Comparison of ENCODE assay signal across 8 cellular contexts in the genomic region with DNA sequence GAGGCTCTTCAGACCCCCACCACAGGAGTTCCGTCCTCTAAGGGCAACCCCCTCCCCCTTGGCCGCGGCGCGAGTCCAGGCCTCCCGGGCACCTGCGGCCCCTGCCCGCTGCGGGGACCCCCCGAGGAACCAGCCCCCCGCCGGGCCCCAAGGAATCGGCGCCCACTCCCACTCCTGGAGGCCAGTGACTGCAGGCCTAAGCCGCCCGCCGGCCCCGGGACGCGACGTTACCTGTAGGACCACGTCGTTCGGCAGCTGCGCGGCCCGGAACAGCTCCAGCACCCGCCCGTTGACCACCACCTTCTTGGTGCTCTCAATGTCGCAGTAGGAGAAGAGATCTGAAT. TPM values are rescaled to one million over a fixed set of nuclear protein-coding genes. Genes with fewer than 3 reads are reported as not detected.
DNase-seq lines count a peak whose midpoint lies in the region; ATAC-seq, FAIRE-seq and TF ChIP-seq lines count a peak whose summit lies in the region.

No MANE protein-coding gene starts in this region.

- intact Hi-C loops in adrenal gland (cut with DNase I) (loop anchor here in 1 of 2 donors (5.0 kb wide), 1 partner anchor 175 kb away; no protein-coding TSS in a partner anchor), testis (cut with DNase I; ENCODE audit: low total_unique reads) (no loop called here)

- 0 to 1% (median 0%) methylated on average over 3 to 30 of the region's 30 CpGs for WGBS in adrenal gland, 4 donors
- WGBS in testis, 2 donors: 0 to 1% methylated on average over 8 to 29 of the region's 30 CpGs

- no peak for TF ChIP-seq POLR2A in adrenal gland (IDR thresholded peaks at IDR 0.05)
- TF ChIP-seq POLR2A in testis (IDR thresholded peaks at IDR 0.05): no peak

- H3K4me3 Mint-ChIP-seq in CD4-positive, CD25-positive, alpha-beta regulatory T cell: peak overlapping the region in 3 of 4 donors; percentile 86 to 89 (median 88)
- no peak overlapping the region for H3K4me3 Mint-ChIP-seq in activated T-cell treated with anti-CD3 and anti-CD28 coated beads, Interleukin-2, amount 50 U/mL, for 4 hours

- no peak for FAIRE-seq in keratinocyte (lab: Jason Lieb, UNC)

- peaks cover 2% of the 10 kb centered on the region for H4K20me1 ChIP-seq in keratinocyte (ENCODE audit: control insufficient read depth, extremely low read depth, insufficient read depth, low read length)

- H3K79me2 ChIP-seq in keratinocyte (ENCODE audit: control insufficient read depth, insufficient read depth, low read length): peaks cover 57% of the 10 kb centered on the region

- H3K4me1 Mint-ChIP-seq in CD4-positive, CD25-positive, alpha-beta regulatory T cell: peaks cover 7 to 16% (median 12%) of the 10 kb centered on the region in 4 donors
- H3K4me1 Mint-ChIP-seq in activated T-cell treated with anti-CD3 and anti-CD28 coated beads, Interleukin-2, amount 50 U/mL, for 4 hours (ENCODE audit: low read depth): peaks cover 8% of the 10 kb centered on the region

- no peak for ATAC-seq in CD4-positive, CD25-positive, alpha-beta regulatory T cell (ENCODE audit: low read depth in 2 of 2)
- ATAC-seq in HG02870 (IDR thresholded peaks at IDR 0.05; ENCODE audit: unreplicated experiment) (peak; percentile 11), HG03025 (IDR thresholded peaks at IDR 0.05; ENCODE audit: low FRiP score, unreplicated experiment) (no peak), HG02885 (IDR thresholded peaks at IDR 0.05; ENCODE audit: poor library complexity, unreplicated experiment) (no peak)
- no peak for ATAC-seq in activated T-cell treated with anti-CD3 and anti-CD28 coated beads, Interleukin-2, amount 50 U/mL, for 4 hours

- H3K27me3 Mint-ChIP-seq in CD4-positive, CD25-positive, alpha-beta regulatory T cell: peaks cover 5% of the 10 kb centered on the region
- H3K27me3 Mint-ChIP-seq in activated T-cell treated with anti-CD3 and anti-CD28 coated beads, Interleukin-2, amount 50 U/mL, for 4 hours (ENCODE audit: low read depth): no peaks in the 10 kb centered on the region

- H3K9me3 ChIP-seq in CD4-positive, CD25-positive, alpha-beta regulatory T cell (ENCODE audit: control insufficient read depth in 2 of 2, low read length in 2 of 2): no peaks in the 10 kb centered on the region
- H3K9me3 ChIP-seq in adrenal gland (replicated peaks in 1 of 3): no peaks in the 10 kb centered on the region
- H3K9me3 ChIP-seq in keratinocyte (ENCODE audit: control insufficient read depth, low read depth, low read length): no peaks in the 10 kb centered on the region
- H3K9me3 ChIP-seq in testis: no peaks in the 10 kb centered on the region

- H3K27me3 ChIP-seq in CD4-positive, CD25-positive, alpha-beta regulatory T cell (ENCODE audit: control insufficient read depth, insufficient read depth, low read length): peaks cover 3% of the 10 kb centered on the region
- H3K27me3 ChIP-seq in adrenal gland (no peaks in the 10 kb centered on the region), keratinocyte (ENCODE audit: control insufficient read depth, extremely low read depth, insufficient read depth, low read length) (no peaks in the 10 kb centered on the region), testis (no peaks in the 10 kb centered on the region)

- peak overlapping the region; percentile 76 for H3K27ac ChIP-seq in CD4-positive, CD25-positive, alpha-beta regulatory T cell (ENCODE audit: insufficient read depth, low read length, poor library complexity, severe bottlenecking)
- H3K27ac ChIP-seq in adrenal gland: peak overlapping the region in 3 of 5 donors; percentile 82 to 95 (median 85)
- H3K27ac ChIP-seq in keratinocyte (ENCODE audit: control insufficient read depth, insufficient read depth, low read length): peak overlapping the region; percentile 81
- peak overlapping the region; percentile 95 for H3K27ac ChIP-seq in testis

- peak overlapping the region; percentile 92 for H3K4me2 ChIP-seq in keratinocyte (ENCODE audit: control insufficient read depth, extremely low read depth, insufficient read depth, low read depth, low read length)

- H3K36me3 ChIP-seq in CD4-positive, CD25-positive, alpha-beta regulatory T cell (ENCODE audit: control insufficient read depth, insufficient read depth, low read length): no peaks in the 10 kb centered on the region
- no peaks in the 10 kb centered on the region for H3K36me3 ChIP-seq in adrenal gland (replicated peaks in 1 of 2)
- H3K36me3 ChIP-seq in keratinocyte (ENCODE audit: control insufficient read depth in 2 of 2, extremely low read depth in 1 of 2, insufficient read depth in 2 of 2, low read length in 2 of 2): no peaks in the 10 kb centered on the region
- H3K36me3 ChIP-seq in testis (ENCODE audit: low read depth, missing control alignments): no peaks in the 10 kb centered on the region

- peak overlapping the region; percentile 91 for H3K4me3 ChIP-seq in CD4-positive, CD25-positive, alpha-beta regulatory T cell (ENCODE audit: low read depth, low read length)
- H3K4me3 ChIP-seq in adrenal gland (peak overlapping the region; percentile 19 to 100 (median 80)), keratinocyte (ENCODE audit: control insufficient read depth in 2 of 3, extremely low read depth in 1 of 3, insufficient read depth in 2 of 3, low read depth in 1 of 3, low read length in 3 of 3) (peak overlapping the region; percentile 81 to 95 (median 92)), testis (peak overlapping the region; percentile 96 to 98)

- dilution Hi-C loops in keratinocyte (cut with MboI; ENCODE audit: extremely low pct_ligation_motif_present, low sequenced_read_pairs): no loop called here

- H3K27ac Mint-ChIP-seq in CD4-positive, CD25-positive, alpha-beta regulatory T cell: peak overlapping the region; percentile 70 to 86 (median 86)

- H3K36me3 Mint-ChIP-seq in CD4-positive, CD25-positive, alpha-beta regulatory T cell: no peaks in the 10 kb centered on the region
- no peaks in the 10 kb centered on the region for H3K36me3 Mint-ChIP-seq in activated T-cell treated with anti-CD3 and anti-CD28 coated beads, Interleukin-2, amount 50 U/mL, for 4 hours (ENCODE audit: insufficient read depth)

- peaks cover 3% of the 10 kb centered on the region for H3K9me1 ChIP-seq in keratinocyte (ENCODE audit: control insufficient read depth, extremely low read depth, insufficient read depth, low read length)

- peak overlapping the region; percentile 66 for H2AFZ ChIP-seq in keratinocyte (ENCODE audit: control insufficient read depth, low read length)

- H3K9me3 Mint-ChIP-seq in CD4-positive, CD25-positive, alpha-beta regulatory T cell: no peaks in the 10 kb centered on the region
- H3K9me3 Mint-ChIP-seq in activated T-cell treated with anti-CD3 and anti-CD28 coated beads, Interleukin-2, amount 50 U/mL, for 4 hours: no peaks in the 10 kb centered on the region

- DNase-seq in CD4-positive, CD25-positive, alpha-beta regulatory T cell: no peak
- DNase-seq in adrenal gland: peak in 2 of 7 donors; percentile 37 to 57
- DNase-seq in keratinocyte (ENCODE audit: low read depth, low spot score): no peak
- DNase-seq in testis: peak; percentile 40
- DNase-seq in activated T-cell treated with anti-CD3 and anti-CD28 coated beads, Interleukin-2, amount 50 U/mL, for 4 hours: no peak

- TF ChIP-seq CTCF in adrenal gland (IDR thresholded peaks at IDR 0.05) (no peak), keratinocyte (optimal IDR thresholded peaks at IDR 0.05 in 1 of 3, IDR thresholded peaks at IDR 0.05 in 1 of 3, conservative IDR thresholded peaks at IDR 0.05 in 1 of 3; ENCODE audit: extremely low read depth in 1 of 3, insufficient read depth in 2 of 3, low read length in 3 of 3) (no peak), testis (IDR thresholded peaks at IDR 0.05) (no peak)

- peaks cover 52% of the 10 kb centered on the region for H3K4me1 ChIP-seq in CD4-positive, CD25-positive, alpha-beta regulatory T cell (ENCODE audit: control insufficient read depth, insufficient read depth, low read length, poor library complexity, severe bottlenecking)
- H3K4me1 ChIP-seq in adrenal gland (replicated peaks in 1 of 2) (peaks cover 14 to 43% of the 10 kb centered on the region in 2 donors), keratinocyte (ENCODE audit: control insufficient read depth, extremely low read depth, insufficient read depth, low read length) (peaks cover 31% of the 10 kb centered on the region), testis (peaks cover 12% of the 10 kb centered on the region)

- H3K9ac ChIP-seq in keratinocyte (ENCODE audit: control insufficient read depth, extremely low read depth, insufficient read depth, low read length): peak overlapping the region; percentile 94

RNA-seq across cellular contexts. Expression of a gene that starts 0.8 kb away (rescaled TPM):
- 55.4 TPM for total RNA-seq in CD4-positive, CD25-positive, alpha-beta regulatory T cell
- 10 to 100 TPM; 16.1 to 25.8 (median 24.2) TPM for polyA plus RNA-seq in CD4-positive, CD25-positive, alpha-beta regulatory T cell
- total RNA-seq in adrenal gland: 10 to 100 TPM; 19.1 to 29.3 (median 25.5) TPM
- polyA plus RNA-seq in adrenal gland: 10 to 100 TPM; 26.4 to 32.0 (median 28.8) TPM
- 42.9 to 61.3 TPM (median 55.0 TPM) in 3 replicates for polyA plus RNA-seq in keratinocyte
- polyA plus RNA-seq in keratinocyte (2011; ENCODE audit: low read depth): 66.3 TPM
- 36.5 and 64.8 TPM in 2 replicates for polyA plus RNA-seq in keratinocyte (2011; cell fraction: cytosol; rRNA removed)
- 56.1 and 60.5 TPM in 2 replicates for polyA plus RNA-seq in keratinocyte (2011; cell fraction: nucleus; rRNA removed)
- 35.5 and 49.1 TPM in 2 replicates for polyA plus RNA-seq in keratinocyte (2012; ENCODE audit: low replicate concordance)
- 35.4 to 79.6 TPM (median 63.7 TPM) in 3 replicates for polyA minus RNA-seq in keratinocyte
- 42.8 TPM for polyA minus RNA-seq in keratinocyte (2011; cell fraction: cytosol; rRNA and poly(A)+ RNA removed)
- polyA minus RNA-seq in keratinocyte (2011; cell fraction: nucleus; rRNA and poly(A)+ RNA removed): 42.2 and 78.7 TPM in 2 replicates
- 100 to 1,000 TPM; 160 to 170 TPM for total RNA-seq in testis
- 82.0 TPM for polyA plus RNA-seq in testis (ENCODE audit: insufficient read depth, low read depth, low replicate concordance)
- 10 to 100 TPM; 58.5 to 62.4 (median 58.6) TPM for total RNA-seq in activated T-cell treated with anti-CD3 and anti-CD28 coated beads, Interleukin-2, amount 50 U/mL, for 4 hours

RNA-seq across cellular contexts. Expression of a gene that starts 41.3 kb away (rescaled TPM):
- 43.8 TPM for total RNA-seq in CD4-positive, CD25-positive, alpha-beta regulatory T cell
- polyA plus RNA-seq in CD4-positive, CD25-positive, alpha-beta regulatory T cell: 100 to 1,000 TPM; 160 to 194 (median 172) TPM
- total RNA-seq in adrenal gland: 10 to 100 TPM in 1 of 8 donors, 1 to 10 TPM in 7; 4.8 to 11.1 (median 7.6) TPM
- polyA plus RNA-seq in adrenal gland: 10 to 100 TPM; 10.7 to 14.7 (median 11.6) TPM
- polyA plus RNA-seq in keratinocyte: 56.1 to 120 TPM (median 119 TPM) in 3 replicates
- 59.8 TPM for polyA plus RNA-seq in keratinocyte (2011; ENCODE audit: low read depth)
- 109 and 128 TPM in 2 replicates for polyA plus RNA-seq in keratinocyte (2011; cell fraction: cytosol; rRNA removed)
- polyA plus RNA-seq in keratinocyte (2011; cell fraction: nucleus; rRNA removed): 45.3 and 66.7 TPM in 2 replicates
- polyA plus RNA-seq in keratinocyte (2012; ENCODE audit: low replicate concordance): 86.8 and 108 TPM in 2 replicates
- 3.4 to 30.3 TPM (median 17.3 TPM) in 3 replicates for polyA minus RNA-seq in keratinocyte
- polyA minus RNA-seq in keratinocyte (2011; cell fraction: cytosol; rRNA and poly(A)+ RNA removed): 31.1 TPM
- 11.5 and 13.3 TPM in 2 replicates for polyA minus RNA-seq in keratinocyte (2011; cell fraction: nucleus; rRNA and poly(A)+ RNA removed)
- 10 to 100 TPM; 43.5 to 60.3 TPM for total RNA-seq in testis
- 59.5 TPM for polyA plus RNA-seq in testis (ENCODE audit: insufficient read depth, low read depth, low replicate concordance)
- 100 to 1,000 TPM; 161 to 191 (median 176) TPM for total RNA-seq in activated T-cell treated with anti-CD3 and anti-CD28 coated beads, Interleukin-2, amount 50 U/mL, for 4 hours
